Comparison of ENCODE assay signal across 1 cellular context in the genomic region with DNA sequence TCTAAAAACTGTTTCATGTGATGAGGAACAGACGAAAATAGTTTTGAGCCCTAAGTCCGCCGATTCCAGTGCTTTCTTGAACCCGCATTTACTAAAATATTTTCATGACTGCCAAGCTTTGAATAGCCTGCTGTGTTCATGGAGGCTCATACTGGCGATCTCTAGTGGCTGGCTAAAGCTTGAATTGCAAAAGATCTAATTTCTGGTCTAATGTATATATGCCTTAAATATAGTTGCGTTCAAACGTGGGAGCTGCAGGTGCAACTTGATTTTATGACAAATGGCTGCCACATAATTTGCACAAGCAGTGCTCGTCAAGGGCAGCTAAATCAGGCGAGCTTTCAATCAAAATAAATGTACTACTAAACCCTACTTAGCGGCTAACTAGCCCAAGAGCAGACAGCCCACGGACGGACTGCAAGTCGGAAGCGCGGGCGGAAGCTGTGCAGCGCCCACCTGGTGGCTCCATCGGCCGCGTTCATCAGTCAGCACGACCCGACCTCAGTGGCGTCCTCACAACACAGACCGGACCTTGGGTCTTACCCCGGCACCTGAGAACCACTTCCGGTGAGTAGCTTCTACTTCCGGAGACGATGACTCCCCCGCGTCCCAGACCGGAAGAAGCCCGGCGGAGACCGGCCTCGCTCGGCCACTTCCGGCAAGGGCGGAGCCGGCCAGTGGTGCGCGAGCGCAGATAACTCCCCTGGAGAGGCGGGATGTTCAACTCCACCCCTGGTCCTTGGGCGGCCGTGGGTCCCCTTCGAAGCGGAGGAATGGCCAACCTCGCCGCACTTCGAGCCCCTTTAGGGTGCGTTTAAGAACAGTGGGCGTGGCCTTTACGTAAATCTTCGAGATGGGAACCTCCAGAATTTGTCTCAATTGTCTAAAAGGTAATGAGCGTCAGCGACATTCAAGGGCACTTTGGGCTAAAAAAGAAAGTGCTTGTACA.
TF ChIP-seq lines count a peak whose summit lies in the region.

No MANE protein-coding gene starts in this region.

TF ChIP-seq in K562, 482 proteins besides CTCF, POLR2A, EP300 and RAD21 (continued from another document and continues in another):
- TF ChIP-seq, protein P1, sequence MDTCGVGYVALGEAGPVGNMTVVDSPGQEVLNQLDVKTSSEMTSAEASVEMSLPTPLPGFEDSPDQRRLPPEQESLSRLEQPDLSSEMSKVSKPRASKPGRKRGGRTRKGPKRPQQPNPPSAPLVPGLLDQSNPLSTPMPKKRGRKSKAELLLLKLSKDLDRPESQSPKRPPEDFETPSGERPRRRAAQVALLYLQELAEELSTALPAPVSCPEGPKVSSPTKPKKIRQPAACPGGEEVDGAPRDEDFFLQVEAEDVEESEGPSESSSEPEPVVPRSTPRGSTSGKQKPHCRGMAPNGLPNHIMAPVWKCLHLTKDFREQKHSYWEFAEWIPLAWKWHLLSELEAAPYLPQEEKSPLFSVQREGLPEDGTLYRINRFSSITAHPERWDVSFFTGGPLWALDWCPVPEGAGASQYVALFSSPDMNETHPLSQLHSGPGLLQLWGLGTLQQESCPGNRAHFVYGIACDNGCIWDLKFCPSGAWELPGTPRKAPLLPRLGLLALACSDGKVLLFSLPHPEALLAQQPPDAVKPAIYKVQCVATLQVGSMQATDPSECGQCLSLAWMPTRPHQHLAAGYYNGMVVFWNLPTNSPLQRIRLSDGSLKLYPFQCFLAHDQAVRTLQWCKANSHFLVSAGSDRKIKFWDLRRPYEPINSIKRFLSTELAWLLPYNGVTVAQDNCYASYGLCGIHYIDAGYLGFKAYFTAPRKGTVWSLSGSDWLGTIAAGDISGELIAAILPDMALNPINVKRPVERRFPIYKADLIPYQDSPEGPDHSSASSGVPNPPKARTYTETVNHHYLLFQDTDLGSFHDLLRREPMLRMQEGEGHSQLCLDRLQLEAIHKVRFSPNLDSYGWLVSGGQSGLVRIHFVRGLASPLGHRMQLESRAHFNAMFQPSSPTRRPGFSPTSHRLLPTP (IDR thresholded peaks at IDR 0.05; ENCODE audit: borderline replicate concordance, extremely low read depth, insufficient read length) = no peak
- TF ChIP-seq, protein P2, sequence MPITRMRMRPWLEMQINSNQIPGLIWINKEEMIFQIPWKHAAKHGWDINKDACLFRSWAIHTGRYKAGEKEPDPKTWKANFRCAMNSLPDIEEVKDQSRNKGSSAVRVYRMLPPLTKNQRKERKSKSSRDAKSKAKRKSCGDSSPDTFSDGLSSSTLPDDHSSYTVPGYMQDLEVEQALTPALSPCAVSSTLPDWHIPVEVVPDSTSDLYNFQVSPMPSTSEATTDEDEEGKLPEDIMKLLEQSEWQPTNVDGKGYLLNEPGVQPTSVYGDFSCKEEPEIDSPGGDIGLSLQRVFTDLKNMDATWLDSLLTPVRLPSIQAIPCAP (CRISPR knock-in tag; IDR thresholded peaks at IDR 0.05; ENCODE audit: borderline replicate concordance) = no peak
- TF ChIP-seq FUS (optimal IDR thresholded peaks at IDR 0.05; ENCODE audit: low read depth, low read length) (no peak), THRAP3 (IDR thresholded peaks at IDR 0.05; ENCODE audit: borderline replicate concordance) (peak; percentile 89; the same call in 1 of the 2 replicates), RBFOX2 (IDR thresholded peaks at IDR 0.05; ENCODE audit: low read depth, low read length) (peak; percentile 96), ZNF830 (CRISPR knock-in tag; IDR thresholded peaks at IDR 0.05) (no peak), SMAD1 (IDR thresholded peaks at IDR 0.05; ENCODE audit: low read depth, low read length, partially characterized antibody) (no peak), ZNF436 (CRISPR knock-in tag; IDR thresholded peaks at IDR 0.05) (no peak), TRIM28 (IDR thresholded peaks at IDR 0.05) (no peak), FOXA3 (CRISPR knock-in tag; conservative IDR thresholded peaks at IDR 0.05 in 1 of 2, IDR thresholded peaks at IDR 0.05 in 1 of 2) (no peak), ZNF140 (CRISPR knock-in tag; IDR thresholded peaks at IDR 0.05) (no peak), KLF13 (tag; IDR thresholded peaks at IDR 0.05; ENCODE audit: borderline replicate concordance, low read depth) (peak; percentile 70; the same call in 1 of the 2 replicates), CHD4 (IDR thresholded peaks at IDR 0.05; ENCODE audit: insufficient read depth, insufficient replicate concordance, low read depth, low read length, poor library complexity, severe bottlenecking) (no peak), ZC3H11A (IDR thresholded peaks at IDR 0.05; ENCODE audit: low read depth, low read length) (no peak), ZFP30 (CRISPR knock-in tag; IDR thresholded peaks at IDR 0.05; ENCODE audit: borderline replicate concordance) (no peak), ZNF764 (CRISPR knock-in tag; IDR thresholded peaks at IDR 0.05; ENCODE audit: low read depth) (no peak), SMAD4 (CRISPR knock-in tag; conservative IDR thresholded peaks at IDR 0.05) (peak; percentile 66), FOXJ2 (tag; IDR thresholded peaks at IDR 0.05) (no peak), ZNF121 (CRISPR knock-in tag; conservative IDR thresholded peaks at IDR 0.05) (no peak), DPF2 (IDR thresholded peaks at IDR 0.05) (no peak), EGR1 (conservative IDR thresholded peaks at IDR 0.05) (peak; percentile 91), GTF2A2 (tag; IDR thresholded peaks at IDR 0.05) (no peak), PURB (CRISPR knock-in tag; IDR thresholded peaks at IDR 0.05; ENCODE audit: low read depth) (no peak)
- TF ChIP-seq, protein P3, sequence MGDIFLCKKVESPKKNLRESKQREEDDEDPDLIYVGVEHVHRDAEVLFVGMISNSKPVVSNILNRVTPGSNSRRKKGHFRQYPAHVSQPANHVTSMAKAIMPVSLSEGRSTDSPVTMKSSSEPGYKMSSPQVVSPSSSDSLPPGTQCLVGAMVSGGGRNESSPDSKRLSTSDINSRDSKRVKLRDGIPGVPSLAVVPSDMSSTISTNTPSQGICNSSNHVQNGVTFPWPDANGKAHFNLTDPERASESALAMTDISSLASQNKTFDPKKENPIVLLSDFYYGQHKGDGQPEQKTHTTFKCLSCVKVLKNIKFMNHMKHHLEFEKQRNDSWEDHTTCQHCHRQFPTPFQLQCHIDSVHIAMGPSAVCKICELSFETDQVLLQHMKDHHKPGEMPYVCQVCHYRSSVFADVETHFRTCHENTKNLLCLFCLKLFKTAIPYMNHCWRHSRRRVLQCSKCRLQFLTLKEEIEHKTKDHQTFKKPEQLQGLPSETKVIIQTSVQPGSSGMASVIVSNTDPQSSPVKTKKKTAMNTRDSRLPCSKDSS (IDR thresholded peaks at IDR 0.05; ENCODE audit: low read depth, partially characterized antibody) = no peak
- TF ChIP-seq, protein P4, sequence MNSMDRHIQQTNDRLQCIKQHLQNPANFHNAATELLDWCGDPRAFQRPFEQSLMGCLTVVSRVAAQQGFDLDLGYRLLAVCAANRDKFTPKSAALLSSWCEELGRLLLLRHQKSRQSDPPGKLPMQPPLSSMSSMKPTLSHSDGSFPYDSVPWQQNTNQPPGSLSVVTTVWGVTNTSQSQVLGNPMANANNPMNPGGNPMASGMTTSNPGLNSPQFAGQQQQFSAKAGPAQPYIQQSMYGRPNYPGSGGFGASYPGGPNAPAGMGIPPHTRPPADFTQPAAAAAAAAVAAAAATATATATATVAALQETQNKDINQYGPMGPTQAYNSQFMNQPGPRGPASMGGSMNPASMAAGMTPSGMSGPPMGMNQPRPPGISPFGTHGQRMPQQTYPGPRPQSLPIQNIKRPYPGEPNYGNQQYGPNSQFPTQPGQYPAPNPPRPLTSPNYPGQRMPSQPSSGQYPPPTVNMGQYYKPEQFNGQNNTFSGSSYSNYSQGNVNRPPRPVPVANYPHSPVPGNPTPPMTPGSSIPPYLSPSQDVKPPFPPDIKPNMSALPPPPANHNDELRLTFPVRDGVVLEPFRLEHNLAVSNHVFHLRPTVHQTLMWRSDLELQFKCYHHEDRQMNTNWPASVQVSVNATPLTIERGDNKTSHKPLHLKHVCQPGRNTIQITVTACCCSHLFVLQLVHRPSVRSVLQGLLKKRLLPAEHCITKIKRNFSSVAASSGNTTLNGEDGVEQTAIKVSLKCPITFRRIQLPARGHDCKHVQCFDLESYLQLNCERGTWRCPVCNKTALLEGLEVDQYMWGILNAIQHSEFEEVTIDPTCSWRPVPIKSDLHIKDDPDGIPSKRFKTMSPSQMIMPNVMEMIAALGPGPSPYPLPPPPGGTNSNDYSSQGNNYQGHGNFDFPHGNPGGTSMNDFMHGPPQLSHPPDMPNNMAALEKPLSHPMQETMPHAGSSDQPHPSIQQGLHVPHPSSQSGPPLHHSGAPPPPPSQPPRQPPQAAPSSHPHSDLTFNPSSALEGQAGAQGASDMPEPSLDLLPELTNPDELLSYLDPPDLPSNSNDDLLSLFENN (IDR thresholded peaks at IDR 0.05; ENCODE audit: low read depth in 2 of 2, low read length in 2 of 2) = peak in 1 of 2 experiments; percentile 64; a peak in 1 of 4 replicates
- TF ChIP-seq, protein P5, sequence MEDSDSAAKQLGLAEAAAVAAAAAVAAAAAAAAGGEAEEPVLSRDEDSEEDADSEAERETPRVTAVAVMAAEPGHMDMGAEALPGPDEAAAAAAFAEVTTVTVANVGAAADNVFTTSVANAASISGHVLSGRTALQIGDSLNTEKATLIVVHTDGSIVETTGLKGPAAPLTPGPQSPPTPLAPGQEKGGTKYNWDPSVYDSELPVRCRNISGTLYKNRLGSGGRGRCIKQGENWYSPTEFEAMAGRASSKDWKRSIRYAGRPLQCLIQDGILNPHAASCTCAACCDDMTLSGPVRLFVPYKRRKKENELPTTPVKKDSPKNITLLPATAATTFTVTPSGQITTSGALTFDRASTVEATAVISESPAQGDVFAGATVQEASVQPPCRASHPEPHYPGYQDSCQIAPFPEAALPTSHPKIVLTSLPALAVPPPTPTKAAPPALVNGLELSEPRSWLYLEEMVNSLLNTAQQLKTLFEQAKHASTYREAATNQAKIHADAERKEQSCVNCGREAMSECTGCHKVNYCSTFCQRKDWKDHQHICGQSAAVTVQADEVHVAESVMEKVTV (CRISPR knock-in tag; IDR thresholded peaks at IDR 0.05) = no peak
- TF ChIP-seq, protein P6, sequence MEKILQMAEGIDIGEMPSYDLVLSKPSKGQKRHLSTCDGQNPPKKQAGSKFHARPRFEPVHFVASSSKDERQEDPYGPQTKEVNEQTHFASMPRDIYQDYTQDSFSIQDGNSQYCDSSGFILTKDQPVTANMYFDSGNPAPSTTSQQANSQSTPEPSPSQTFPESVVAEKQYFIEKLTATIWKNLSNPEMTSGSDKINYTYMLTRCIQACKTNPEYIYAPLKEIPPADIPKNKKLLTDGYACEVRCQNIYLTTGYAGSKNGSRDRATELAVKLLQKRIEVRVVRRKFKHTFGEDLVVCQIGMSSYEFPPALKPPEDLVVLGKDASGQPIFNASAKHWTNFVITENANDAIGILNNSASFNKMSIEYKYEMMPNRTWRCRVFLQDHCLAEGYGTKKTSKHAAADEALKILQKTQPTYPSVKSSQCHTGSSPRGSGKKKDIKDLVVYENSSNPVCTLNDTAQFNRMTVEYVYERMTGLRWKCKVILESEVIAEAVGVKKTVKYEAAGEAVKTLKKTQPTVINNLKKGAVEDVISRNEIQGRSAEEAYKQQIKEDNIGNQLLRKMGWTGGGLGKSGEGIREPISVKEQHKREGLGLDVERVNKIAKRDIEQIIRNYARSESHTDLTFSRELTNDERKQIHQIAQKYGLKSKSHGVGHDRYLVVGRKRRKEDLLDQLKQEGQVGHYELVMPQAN (IDR thresholded peaks at IDR 0.05; ENCODE audit: borderline replicate concordance) = 0 out of 2 replicates have a peak, but pooled peaks have one; percentile 32
- TF ChIP-seq, protein P7, sequence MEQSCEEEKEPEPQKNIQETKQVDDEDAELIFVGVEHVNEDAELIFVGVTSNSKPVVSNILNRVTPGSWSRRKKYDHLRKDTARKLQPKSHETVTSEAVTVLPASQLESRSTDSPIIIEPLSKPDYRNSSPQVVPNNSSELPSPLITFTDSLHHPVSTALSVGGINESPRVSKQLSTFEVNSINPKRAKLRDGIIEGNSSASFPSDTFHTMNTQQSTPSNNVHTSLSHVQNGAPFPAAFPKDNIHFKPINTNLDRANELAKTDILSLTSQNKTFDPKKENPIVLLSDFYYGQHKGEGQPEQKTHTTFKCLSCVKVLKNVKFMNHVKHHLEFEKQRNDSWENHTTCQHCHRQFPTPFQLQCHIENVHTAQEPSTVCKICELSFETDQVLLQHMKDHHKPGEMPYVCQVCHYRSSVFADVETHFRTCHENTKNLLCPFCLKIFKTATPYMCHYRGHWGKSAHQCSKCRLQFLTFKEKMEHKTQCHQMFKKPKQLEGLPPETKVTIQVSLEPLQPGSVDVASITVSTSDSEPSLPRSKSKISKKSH (CRISPR knock-in tag; IDR thresholded peaks at IDR 0.05) = no peak
- TF ChIP-seq, protein P8, sequence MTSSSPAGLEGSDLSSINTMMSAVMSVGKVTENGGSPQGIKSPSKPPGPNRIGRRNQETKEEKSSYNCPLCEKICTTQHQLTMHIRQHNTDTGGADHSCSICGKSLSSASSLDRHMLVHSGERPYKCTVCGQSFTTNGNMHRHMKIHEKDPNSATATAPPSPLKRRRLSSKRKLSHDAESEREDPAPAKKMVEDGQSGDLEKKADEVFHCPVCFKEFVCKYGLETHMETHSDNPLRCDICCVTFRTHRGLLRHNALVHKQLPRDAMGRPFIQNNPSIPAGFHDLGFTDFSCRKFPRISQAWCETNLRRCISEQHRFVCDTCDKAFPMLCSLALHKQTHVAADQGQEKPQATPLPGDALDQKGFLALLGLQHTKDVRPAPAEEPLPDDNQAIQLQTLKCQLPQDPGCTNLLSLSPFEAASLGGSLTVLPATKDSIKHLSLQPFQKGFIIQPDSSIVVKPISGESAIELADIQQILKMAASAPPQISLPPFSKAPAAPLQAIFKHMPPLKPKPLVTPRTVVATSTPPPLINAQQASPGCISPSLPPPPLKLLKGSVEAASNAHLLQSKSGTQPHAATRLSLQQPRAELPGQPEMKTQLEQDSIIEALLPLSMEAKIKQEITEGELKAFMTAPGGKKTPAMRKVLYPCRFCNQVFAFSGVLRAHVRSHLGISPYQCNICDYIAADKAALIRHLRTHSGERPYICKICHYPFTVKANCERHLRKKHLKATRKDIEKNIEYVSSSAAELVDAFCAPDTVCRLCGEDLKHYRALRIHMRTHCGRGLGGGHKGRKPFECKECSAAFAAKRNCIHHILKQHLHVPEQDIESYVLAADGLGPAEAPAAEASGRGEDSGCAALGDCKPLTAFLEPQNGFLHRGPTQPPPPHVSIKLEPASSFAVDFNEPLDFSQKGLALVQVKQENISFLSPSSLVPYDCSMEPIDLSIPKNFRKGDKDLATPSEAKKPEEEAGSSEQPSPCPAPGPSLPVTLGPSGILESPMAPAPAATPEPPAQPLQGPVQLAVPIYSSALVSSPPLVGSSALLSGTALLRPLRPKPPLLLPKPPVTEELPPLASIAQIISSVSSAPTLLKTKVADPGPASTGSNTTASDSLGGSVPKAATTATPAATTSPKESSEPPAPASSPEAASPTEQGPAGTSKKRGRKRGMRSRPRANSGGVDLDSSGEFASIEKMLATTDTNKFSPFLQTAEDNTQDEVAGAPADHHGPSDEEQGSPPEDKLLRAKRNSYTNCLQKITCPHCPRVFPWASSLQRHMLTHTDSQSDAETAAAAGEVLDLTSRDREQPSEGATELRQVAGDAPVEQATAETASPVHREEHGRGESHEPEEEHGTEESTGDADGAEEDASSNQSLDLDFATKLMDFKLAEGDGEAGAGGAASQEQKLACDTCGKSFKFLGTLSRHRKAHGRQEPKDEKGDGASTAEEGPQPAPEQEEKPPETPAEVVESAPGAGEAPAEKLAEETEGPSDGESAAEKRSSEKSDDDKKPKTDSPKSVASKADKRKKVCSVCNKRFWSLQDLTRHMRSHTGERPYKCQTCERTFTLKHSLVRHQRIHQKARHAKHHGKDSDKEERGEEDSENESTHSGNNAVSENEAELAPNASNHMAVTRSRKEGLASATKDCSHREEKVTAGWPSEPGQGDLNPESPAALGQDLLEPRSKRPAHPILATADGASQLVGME (CRISPR knock-in tag; IDR thresholded peaks at IDR 0.05) = 0 out of 2 replicates have a peak, but pooled peaks have one; percentile 21
